In the genomic region with DNA sequence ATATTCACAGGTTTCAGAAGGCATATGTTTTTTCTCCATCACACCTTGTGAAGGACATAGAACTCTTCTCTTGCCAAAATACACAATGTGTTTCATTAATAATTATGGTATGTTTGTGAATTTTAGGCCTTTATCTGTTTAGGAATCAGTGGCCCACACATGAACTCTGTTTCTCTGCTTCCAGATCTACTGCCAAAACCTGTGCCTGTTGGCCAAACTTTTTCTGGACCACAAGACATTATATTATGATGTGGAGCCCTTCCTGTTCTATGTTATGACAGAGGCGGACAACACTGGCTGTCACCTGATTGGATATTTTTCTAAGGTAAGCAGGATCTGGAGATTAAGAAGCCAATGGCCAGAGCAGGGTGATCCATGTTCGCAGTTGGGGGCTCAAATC, we compare ENCODE assay signal across 1 cellular context.
TF ChIP-seq lines count a peak whose summit lies in the region.

No MANE protein-coding gene starts in this region.

TF ChIP-seq in GM23338, 12 proteins besides CTCF, POLR2A, EP300 and RAD21 (continued from another document):
- TF ChIP-seq, protein P1, sequence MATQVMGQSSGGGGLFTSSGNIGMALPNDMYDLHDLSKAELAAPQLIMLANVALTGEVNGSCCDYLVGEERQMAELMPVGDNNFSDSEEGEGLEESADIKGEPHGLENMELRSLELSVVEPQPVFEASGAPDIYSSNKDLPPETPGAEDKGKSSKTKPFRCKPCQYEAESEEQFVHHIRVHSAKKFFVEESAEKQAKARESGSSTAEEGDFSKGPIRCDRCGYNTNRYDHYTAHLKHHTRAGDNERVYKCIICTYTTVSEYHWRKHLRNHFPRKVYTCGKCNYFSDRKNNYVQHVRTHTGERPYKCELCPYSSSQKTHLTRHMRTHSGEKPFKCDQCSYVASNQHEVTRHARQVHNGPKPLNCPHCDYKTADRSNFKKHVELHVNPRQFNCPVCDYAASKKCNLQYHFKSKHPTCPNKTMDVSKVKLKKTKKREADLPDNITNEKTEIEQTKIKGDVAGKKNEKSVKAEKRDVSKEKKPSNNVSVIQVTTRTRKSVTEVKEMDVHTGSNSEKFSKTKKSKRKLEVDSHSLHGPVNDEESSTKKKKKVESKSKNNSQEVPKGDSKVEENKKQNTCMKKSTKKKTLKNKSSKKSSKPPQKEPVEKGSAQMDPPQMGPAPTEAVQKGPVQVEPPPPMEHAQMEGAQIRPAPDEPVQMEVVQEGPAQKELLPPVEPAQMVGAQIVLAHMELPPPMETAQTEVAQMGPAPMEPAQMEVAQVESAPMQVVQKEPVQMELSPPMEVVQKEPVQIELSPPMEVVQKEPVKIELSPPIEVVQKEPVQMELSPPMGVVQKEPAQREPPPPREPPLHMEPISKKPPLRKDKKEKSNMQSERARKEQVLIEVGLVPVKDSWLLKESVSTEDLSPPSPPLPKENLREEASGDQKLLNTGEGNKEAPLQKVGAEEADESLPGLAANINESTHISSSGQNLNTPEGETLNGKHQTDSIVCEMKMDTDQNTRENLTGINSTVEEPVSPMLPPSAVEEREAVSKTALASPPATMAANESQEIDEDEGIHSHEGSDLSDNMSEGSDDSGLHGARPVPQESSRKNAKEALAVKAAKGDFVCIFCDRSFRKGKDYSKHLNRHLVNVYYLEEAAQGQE (IDR thresholded peaks at IDR 0.05; ENCODE audit: unreplicated experiment) = no peak
- TF ChIP-seq POLR2AphosphoS5 (IDR thresholded peaks at IDR 0.05; ENCODE audit: low read depth) (no peak), NANOG (IDR thresholded peaks at IDR 0.05; ENCODE audit: borderline replicate concordance) (no peak), JUNB (IDR thresholded peaks at IDR 0.05; ENCODE audit: unreplicated experiment) (no peak)
- TF ChIP-seq, protein P2, sequence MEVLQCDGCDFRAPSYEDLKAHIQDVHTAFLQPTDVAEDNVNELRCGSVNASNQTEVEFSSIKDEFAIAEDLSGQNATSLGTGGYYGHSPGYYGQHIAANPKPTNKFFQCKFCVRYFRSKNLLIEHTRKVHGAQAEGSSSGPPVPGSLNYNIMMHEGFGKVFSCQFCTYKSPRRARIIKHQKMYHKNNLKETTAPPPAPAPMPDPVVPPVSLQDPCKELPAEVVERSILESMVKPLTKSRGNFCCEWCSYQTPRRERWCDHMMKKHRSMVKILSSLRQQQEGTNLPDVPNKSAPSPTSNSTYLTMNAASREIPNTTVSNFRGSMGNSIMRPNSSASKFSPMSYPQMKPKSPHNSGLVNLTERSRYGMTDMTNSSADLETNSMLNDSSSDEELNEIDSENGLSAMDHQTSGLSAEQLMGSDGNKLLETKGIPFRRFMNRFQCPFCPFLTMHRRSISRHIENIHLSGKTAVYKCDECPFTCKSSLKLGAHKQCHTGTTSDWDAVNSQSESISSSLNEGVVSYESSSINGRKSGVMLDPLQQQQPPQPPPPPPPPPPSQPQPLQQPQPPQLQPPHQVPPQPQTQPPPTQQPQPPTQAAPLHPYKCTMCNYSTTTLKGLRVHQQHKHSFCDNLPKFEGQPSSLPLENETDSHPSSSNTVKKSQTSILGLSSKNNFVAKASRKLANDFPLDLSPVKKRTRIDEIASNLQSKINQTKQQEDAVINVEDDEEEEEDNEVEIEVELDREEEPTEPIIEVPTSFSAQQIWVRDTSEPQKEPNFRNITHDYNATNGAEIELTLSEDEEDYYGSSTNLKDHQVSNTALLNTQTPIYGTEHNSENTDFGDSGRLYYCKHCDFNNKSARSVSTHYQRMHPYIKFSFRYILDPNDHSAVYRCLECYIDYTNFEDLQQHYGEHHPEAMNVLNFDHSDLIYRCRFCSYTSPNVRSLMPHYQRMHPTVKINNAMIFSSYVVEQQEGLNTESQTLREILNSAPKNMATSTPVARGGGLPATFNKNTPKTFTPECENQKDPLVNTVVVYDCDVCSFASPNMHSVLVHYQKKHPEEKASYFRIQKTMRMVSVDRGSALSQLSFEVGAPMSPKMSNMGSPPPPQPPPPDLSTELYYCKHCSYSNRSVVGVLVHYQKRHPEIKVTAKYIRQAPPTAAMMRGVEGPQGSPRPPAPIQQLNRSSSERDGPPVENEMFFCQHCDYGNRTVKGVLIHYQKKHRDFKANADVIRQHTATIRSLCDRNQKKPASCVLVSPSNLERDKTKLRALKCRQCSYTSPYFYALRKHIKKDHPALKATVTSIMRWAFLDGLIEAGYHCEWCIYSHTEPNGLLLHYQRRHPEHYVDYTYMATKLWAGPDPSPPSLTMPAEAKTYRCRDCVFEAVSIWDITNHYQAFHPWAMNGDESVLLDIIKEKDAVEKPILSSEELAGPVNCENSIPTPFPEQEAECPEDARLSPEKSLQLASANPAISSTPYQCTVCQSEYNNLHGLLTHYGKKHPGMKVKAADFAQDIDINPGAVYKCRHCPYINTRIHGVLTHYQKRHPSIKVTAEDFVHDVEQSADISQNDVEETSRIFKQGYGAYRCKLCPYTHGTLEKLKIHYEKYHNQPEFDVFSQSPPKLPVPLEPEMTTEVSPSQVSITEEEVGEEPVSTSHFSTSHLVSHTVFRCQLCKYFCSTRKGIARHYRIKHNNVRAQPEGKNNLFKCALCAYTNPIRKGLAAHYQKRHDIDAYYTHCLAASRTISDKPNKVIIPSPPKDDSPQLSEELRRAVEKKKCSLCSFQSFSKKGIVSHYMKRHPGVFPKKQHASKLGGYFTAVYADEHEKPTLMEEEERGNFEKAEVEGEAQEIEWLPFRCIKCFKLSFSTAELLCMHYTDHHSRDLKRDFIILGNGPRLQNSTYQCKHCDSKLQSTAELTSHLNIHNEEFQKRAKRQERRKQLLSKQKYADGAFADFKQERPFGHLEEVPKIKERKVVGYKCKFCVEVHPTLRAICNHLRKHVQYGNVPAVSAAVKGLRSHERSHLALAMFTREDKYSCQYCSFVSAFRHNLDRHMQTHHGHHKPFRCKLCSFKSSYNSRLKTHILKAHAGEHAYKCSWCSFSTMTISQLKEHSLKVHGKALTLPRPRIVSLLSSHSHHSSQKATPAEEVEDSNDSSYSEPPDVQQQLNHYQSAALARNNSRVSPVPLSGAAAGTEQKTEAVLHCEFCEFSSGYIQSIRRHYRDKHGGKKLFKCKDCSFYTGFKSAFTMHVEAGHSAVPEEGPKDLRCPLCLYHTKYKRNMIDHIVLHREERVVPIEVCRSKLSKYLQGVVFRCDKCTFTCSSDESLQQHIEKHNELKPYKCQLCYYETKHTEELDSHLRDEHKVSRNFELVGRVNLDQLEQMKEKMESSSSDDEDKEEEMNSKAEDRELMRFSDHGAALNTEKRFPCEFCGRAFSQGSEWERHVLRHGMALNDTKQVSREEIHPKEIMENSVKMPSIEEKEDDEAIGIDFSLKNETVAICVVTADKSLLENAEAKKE (CRISPR knock-in tag; IDR thresholded peaks at IDR 0.05) = no peak
- TF ChIP-seq, protein P3, sequence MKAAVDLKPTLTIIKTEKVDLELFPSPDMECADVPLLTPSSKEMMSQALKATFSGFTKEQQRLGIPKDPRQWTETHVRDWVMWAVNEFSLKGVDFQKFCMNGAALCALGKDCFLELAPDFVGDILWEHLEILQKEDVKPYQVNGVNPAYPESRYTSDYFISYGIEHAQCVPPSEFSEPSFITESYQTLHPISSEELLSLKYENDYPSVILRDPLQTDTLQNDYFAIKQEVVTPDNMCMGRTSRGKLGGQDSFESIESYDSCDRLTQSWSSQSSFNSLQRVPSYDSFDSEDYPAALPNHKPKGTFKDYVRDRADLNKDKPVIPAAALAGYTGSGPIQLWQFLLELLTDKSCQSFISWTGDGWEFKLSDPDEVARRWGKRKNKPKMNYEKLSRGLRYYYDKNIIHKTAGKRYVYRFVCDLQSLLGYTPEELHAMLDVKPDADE (IDR thresholded peaks at IDR 0.05) = no peak
TF ChIP-seq in GM23338: peak in this region for 0.
